In genomic region chr7:114081606-114082425, GRCh38 we compare ENCODE assay signal across 9 cellular contexts.
DNase-seq lines count a peak whose midpoint lies in the region; ATAC-seq and TF ChIP-seq lines count a peak whose summit lies in the region.
"Had no signal": no experiment of that assay in that cellular context is flagged by ENCODE, and none has a peak within 500 bp of the region (broad histone marks: within the 10 kb centered on the region; RNA-seq: fewer than 3 reads in every experiment).

No MANE protein-coding gene starts in this region.

- intact Hi-C loops in right lobe of liver (cut with DNase I) (loop anchor here in 1 of 2 donors (10.0 kb wide), 1 partner anchor 333 kb away; the partner anchor contains the start of gene FOXP2), aorta (cut with DNase I) (loop anchor here (5.0 to 10.0 kb wide), 8 partner anchors 133 to 1830 kb away; partner anchors contain the start of gene MDFIC (in 1 of the 2))

- H3K4me1 ChIP-seq in ACC112 (ENCODE audit: control insufficient read depth, insufficient read depth, low read length, unreplicated experiment) (no peaks in the 10 kb centered on the region), right lobe of liver (no peaks in the 10 kb centered on the region), aorta (ENCODE audit: control insufficient read depth in 1 of 2, insufficient read depth in 2 of 2, low read length in 2 of 2) (no peaks in the 10 kb centered on the region)

- H3K36me3 ChIP-seq in ACC112 (ENCODE audit: insufficient read depth, low read length) (no peaks in the 10 kb centered on the region), brain microvascular endothelial cell (replicated peaks) (no peaks in the 10 kb centered on the region), right lobe of liver (no peaks in the 10 kb centered on the region), aorta (ENCODE audit: control insufficient read depth in 1 of 2, insufficient read depth in 2 of 2, low read length in 1 of 2) (no peaks in the 10 kb centered on the region)

- ATAC-seq in right lobe of liver (peak in 3 of 4 donors; percentile 6 to 31 (median 16)), aorta (ENCODE audit: low FRiP score) (peak; percentile 48), GM18502 (IDR thresholded peaks at IDR 0.05; ENCODE audit: poor library complexity, unreplicated experiment) (no peak), HG03342 (IDR thresholded peaks at IDR 0.05; ENCODE audit: unreplicated experiment) (no peak)

- in situ Hi-C loops in brain microvascular endothelial cell (cut with HindIII; ENCODE audit: low pct_ligation_motif_present, low sequenced_read_pairs): no loop called here

- H3K9me3 ChIP-seq in right lobe of liver: no peaks in the 10 kb centered on the region
- no peaks in the 10 kb centered on the region for H3K9me3 ChIP-seq in aorta (ENCODE audit: control insufficient read depth, low read length)

- H3K27me3 ChIP-seq in ACC112 (ENCODE audit: insufficient read depth, low read length) (peaks cover 15% of the 10 kb centered on the region), brain microvascular endothelial cell (replicated peaks) (no peaks in the 10 kb centered on the region), right lobe of liver (no peaks in the 10 kb centered on the region), aorta (ENCODE audit: control insufficient read depth in 1 of 2, insufficient read depth in 2 of 2, low read length in 1 of 2) (no peaks in the 10 kb centered on the region)

- DNase-seq in NCI-H2171 treated with DMSO at 0.1 percent for 48 hours (lab: John Stamatoyannopoulos, UW): peak; percentile 77
- peak; percentile 75 for DNase-seq in brain microvascular endothelial cell
- DNase-seq in right lobe of liver: no peak
- no peak for DNase-seq in aorta

- no peak overlapping the region for H3K27ac ChIP-seq in ACC112 (ENCODE audit: low read depth, low read length)
- H3K27ac ChIP-seq in brain microvascular endothelial cell: no peak overlapping the region
- H3K27ac ChIP-seq in right lobe of liver: no peak overlapping the region
- H3K27ac ChIP-seq in aorta (ENCODE audit: low read depth in 1 of 2, low read length in 2 of 2): no peak overlapping the region
- H3K27ac ChIP-seq: epithelial cell of prostate had no signal

- no peak for TF ChIP-seq POLR2A in right lobe of liver (IDR thresholded peaks at IDR 0.05)

- H2AFZ ChIP-seq in ACC112 (ENCODE audit: low read length, unreplicated experiment): no peak overlapping the region

- H3K79me2 ChIP-seq in ACC112 (ENCODE audit: control insufficient read depth, insufficient read depth, low read length, unreplicated experiment): no peaks in the 10 kb centered on the region

- TF ChIP-seq CTCF in GM12874 (IDR thresholded peaks at IDR 0.05; ENCODE audit: insufficient read depth, low read depth, low read length) (peak; percentile 18; the same call in 1 of the 2 replicates), brain microvascular endothelial cell (IDR thresholded peaks at IDR 0.05; ENCODE audit: low read depth, low read length, missing control alignments) (peak; percentile 37), right lobe of liver (IDR thresholded peaks at IDR 0.05) (peak; percentile 56 to 76 (median 66))

- H3K4me3 ChIP-seq in ACC112 (ENCODE audit: low read depth, low read length) (peak overlapping the region; percentile 75), brain microvascular endothelial cell (ENCODE audit: low read depth, low read length) (peak overlapping the region; percentile 66), right lobe of liver (peak overlapping the region; percentile 61 to 66 (median 66)), aorta (ENCODE audit: low read length in 2 of 2) (peak overlapping the region; percentile 73 to 91)

- WGBS in right lobe of liver (ENCODE audit: insufficient coverage, low coverage, low lambda C conversion rate, missing lambda C conversion rate): 28% methylated on average over 6 of the region's 6 CpGs
- whole genome bisulfite sequencing in aorta, 2 donors: 28 to 31% methylated on average over 6 of the region's 6 CpGs

Comparison
In these comparisons a context has a peak if more than half of its experiments do, and no peak if none do; other contexts are left out.
1. DNase-seq: peak in NCI-H2171 treated with DMSO at 0.1 percent for 48 hours (single experiment) and brain microvascular endothelial cell (single experiment); none in right lobe of liver (0 of 3) and aorta (0 of 2).
2. ATAC-seq: peak in right lobe of liver (3 of 4) and aorta (single experiment); none in GM18502 (single experiment) and HG03342 (single experiment).
3. Peak in every context shown above with its lines, with median percentiles within 50 percentile points of each other: H3K4me3 ChIP-seq and CTCF ChIP-seq.